In the genomic region with DNA sequence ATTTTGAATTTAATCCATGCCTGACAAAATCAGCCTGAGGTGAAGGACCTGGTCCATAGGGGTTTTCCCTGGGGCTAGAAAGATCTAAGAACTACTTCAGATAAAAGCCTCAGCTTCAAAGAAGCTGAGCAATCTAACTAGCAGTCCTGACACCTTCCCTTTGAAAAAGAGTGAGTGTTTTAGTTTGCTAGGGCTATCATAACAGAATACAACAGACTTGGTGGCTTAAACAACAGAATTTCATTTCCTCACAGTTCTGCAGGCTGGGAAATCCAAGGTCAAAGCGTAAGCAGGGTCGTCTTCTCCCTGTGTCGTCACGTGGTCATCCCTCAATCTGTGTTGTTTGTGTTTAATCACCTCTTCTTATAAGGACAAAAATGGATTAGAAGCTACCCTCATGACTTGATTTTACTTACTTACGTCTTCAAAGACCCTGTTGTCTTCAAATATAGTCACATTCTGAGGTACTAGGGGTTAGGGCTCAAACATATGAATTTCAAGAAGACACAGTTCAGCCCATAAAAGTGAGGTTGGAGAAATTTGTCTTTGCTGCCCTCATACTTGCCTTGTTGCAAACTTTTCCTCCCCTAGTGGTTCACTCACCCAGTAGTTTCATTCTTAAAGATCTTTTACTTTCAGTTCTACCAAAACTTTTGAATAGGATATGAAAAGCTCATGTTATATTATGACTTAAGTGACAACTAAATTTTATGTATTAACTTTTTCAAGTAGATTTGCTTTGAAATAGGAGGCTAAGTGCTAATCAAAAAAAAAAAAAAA, we compare ENCODE assay signal across 8 cellular contexts.
DNase-seq lines count a peak whose midpoint lies in the region; ATAC-seq lines count a peak whose summit lies in the region.

No MANE protein-coding gene starts in this region.

- H3K27me3 ChIP-seq in H7 (ENCODE audit: control insufficient read depth, insufficient read depth, low read length): no peaks in the 10 kb centered on the region

- no peaks in the 10 kb centered on the region for H3K27me3 Mint-ChIP-seq in central memory CD8-positive, alpha-beta T cell

- H3K4me3 Mint-ChIP-seq in central memory CD8-positive, alpha-beta T cell: peak overlapping the region; percentile 67

- DNase-seq in central memory CD8-positive, alpha-beta T cell (ENCODE audit: low spot score in 2 of 2): no peak
- DNase-seq in UCSD-AML1 (lab: John Stamatoyannopoulos, UW; ENCODE audit: unreplicated experiment) (no peak), H7 (no peak), retina (no peak)
- DNase-seq in stimulated activated naive CD4-positive, alpha-beta T cell treated with Interleukin-2 at 50 U/mL for 16 hours (lab: John Stamatoyannopoulos, UW): no peak

- H3K9me3 Mint-ChIP-seq in central memory CD8-positive, alpha-beta T cell: no peaks in the 10 kb centered on the region

- H3K36me3 ChIP-seq in H7 (replicated peaks; ENCODE audit: control insufficient read depth, insufficient read depth, low read length): no peaks in the 10 kb centered on the region

- H3K4me3 ChIP-seq in H7 (ENCODE audit: insufficient read depth, low read depth, low read length): no peak overlapping the region

- peak; percentile 66 for ATAC-seq in GM18499 (IDR thresholded peaks at IDR 0.05; ENCODE audit: insufficient read depth, unreplicated experiment)
- ATAC-seq in GM21360 (IDR thresholded peaks at IDR 0.05; ENCODE audit: unreplicated experiment): peak; percentile 75
- peak; percentile 78 for ATAC-seq in HG03097 (IDR thresholded peaks at IDR 0.05; ENCODE audit: low FRiP score, unreplicated experiment)
- no peak for ATAC-seq in central memory CD8-positive, alpha-beta T cell (replicated peaks; ENCODE audit: extremely low read depth, poor library complexity, severe bottlenecking)

- peaks cover 16% of the 10 kb centered on the region for H3K4me1 Mint-ChIP-seq in central memory CD8-positive, alpha-beta T cell

- no peak overlapping the region for H3K27ac Mint-ChIP-seq in central memory CD8-positive, alpha-beta T cell (ENCODE audit: low read depth)

- H3K36me3 Mint-ChIP-seq in central memory CD8-positive, alpha-beta T cell (ENCODE audit: insufficient read depth): no peaks in the 10 kb centered on the region
